Comparison of ENCODE assay signal across 8 cellular contexts in genomic region chr9:21559402-21560280, GRCh38.
DNase-seq lines count a peak whose midpoint lies in the region; ATAC-seq and TF ChIP-seq lines count a peak whose summit lies in the region.

No MANE protein-coding gene starts in this region.

- H3K9me3 ChIP-seq in esophagus squamous epithelium (no peaks in the 10 kb centered on the region), thoracic aorta (no peaks in the 10 kb centered on the region)

- no peaks in the 10 kb centered on the region for H3K36me3 Mint-ChIP-seq in natural killer cell

- peak; percentile 16 for DNase-seq in CD1c-positive myeloid dendritic cell (ENCODE audit: extremely low spot score)
- peak; percentile 81 for DNase-seq in M059J (ENCODE audit: low read depth)
- peak; percentile 66 for DNase-seq in activated T-cell treated with anti-CD3 and anti-CD28 coated beads, Interleukin-2, amount 50 U/mL, for 1 hour
- DNase-seq in esophagus squamous epithelium (lab: John Stamatoyannopoulos, UW), result no peak
- peak; percentile 25 for DNase-seq in natural killer cell
- DNase-seq in thoracic aorta (ENCODE audit: low spot score), result no peak

- H3K4me3 Mint-ChIP-seq in natural killer cell, result peak overlapping the region; percentile 87

- H3K9me3 Mint-ChIP-seq in natural killer cell, result no peaks in the 10 kb centered on the region

- TF ChIP-seq CTCF in esophagus squamous epithelium (IDR thresholded peaks at IDR 0.05) (peak in 1 of 6 experiments; percentile 28), natural killer cell (IDR thresholded peaks at IDR 0.05) (peak; percentile 11), thoracic aorta (IDR thresholded peaks at IDR 0.05) (no peak)

- peaks cover 14% of the 10 kb centered on the region in 2 donors for H3K4me1 Mint-ChIP-seq in natural killer cell

- peak; percentile 56 for ATAC-seq in GM21528 (IDR thresholded peaks at IDR 0.05; ENCODE audit: low FRiP score, unreplicated experiment)
- peak; percentile 68 to 82 (median 82) for ATAC-seq in natural killer cell
- ATAC-seq in thoracic aorta (ENCODE audit: insufficient number of reproducible peaks, low FRiP score, low read depth), result no peak
- no peak for ATAC-seq in HG03196 (IDR thresholded peaks at IDR 0.05; ENCODE audit: unreplicated experiment)

- TF ChIP-seq POLR2A in esophagus squamous epithelium (IDR thresholded peaks at IDR 0.05), result peak in 2 of 4 donors; percentile 40 to 80

- H3K27ac Mint-ChIP-seq in natural killer cell, result no peak overlapping the region

- H3K27ac ChIP-seq in esophagus squamous epithelium (peak overlapping the region; percentile 84 to 95 (median 90)), thoracic aorta (no peak overlapping the region)

- peaks cover 0 to 21% (median 0%) of the 10 kb centered on the region in 3 donors for H3K4me1 ChIP-seq in esophagus squamous epithelium
- peaks cover 6 to 10% of the 10 kb centered on the region in 2 donors for H3K4me1 ChIP-seq in thoracic aorta (ENCODE audit: control insufficient read depth in 1 of 2, low read depth in 2 of 2)

- H3K4me3 ChIP-seq in esophagus squamous epithelium (peak overlapping the region; percentile 62 to 79 (median 77)), thoracic aorta (peak overlapping the region; percentile 67)

- WGBS in esophagus squamous epithelium, 2 donors, result 0 to 7% methylated on average over 8 to 9 of the region's 88 CpGs

- H3K36me3 ChIP-seq in esophagus squamous epithelium, result no peaks in the 10 kb centered on the region
- H3K36me3 ChIP-seq in thoracic aorta, result no peaks in the 10 kb centered on the region

- intact Hi-C loops in esophagus squamous epithelium (cut with DNase I), result no loop called here
- intact Hi-C loops in natural killer cell (cut with micrococcal nuclease), result no loop called here

- H3K27me3 Mint-ChIP-seq in natural killer cell (ENCODE audit: low read depth in 2 of 2), result peaks cover 53 to 65% of the 10 kb centered on the region in 2 donors

- H3K27me3 ChIP-seq in esophagus squamous epithelium, result peaks cover 0 to 66% (median 3%) of the 10 kb centered on the region in 4 donors
- peaks cover 18% of the 10 kb centered on the region for H3K27me3 ChIP-seq in thoracic aorta (replicated peaks; ENCODE audit: insufficient read depth)

Comparison
In these comparisons a context has a peak if more than half of its experiments do, and no peak if none do; other contexts are left out.
1. DNase-seq: peak in CD1c-positive myeloid dendritic cell (single experiment), M059J (single experiment), activated T-cell treated with anti-CD3 and anti-CD28 coated beads, Interleukin-2, amount 50 U/mL, for 1 hour (single experiment) and natural killer cell (single experiment); none in esophagus squamous epithelium (single experiment) and thoracic aorta (single experiment).
2. ATAC-seq: peak in GM21528 (single experiment) and natural killer cell (3 of 3); none in thoracic aorta (single experiment) and HG03196 (single experiment).
3. H3K27ac ChIP-seq: peak in esophagus squamous epithelium (4 of 4); none in thoracic aorta (0 of 2).